In the genomic region with DNA sequence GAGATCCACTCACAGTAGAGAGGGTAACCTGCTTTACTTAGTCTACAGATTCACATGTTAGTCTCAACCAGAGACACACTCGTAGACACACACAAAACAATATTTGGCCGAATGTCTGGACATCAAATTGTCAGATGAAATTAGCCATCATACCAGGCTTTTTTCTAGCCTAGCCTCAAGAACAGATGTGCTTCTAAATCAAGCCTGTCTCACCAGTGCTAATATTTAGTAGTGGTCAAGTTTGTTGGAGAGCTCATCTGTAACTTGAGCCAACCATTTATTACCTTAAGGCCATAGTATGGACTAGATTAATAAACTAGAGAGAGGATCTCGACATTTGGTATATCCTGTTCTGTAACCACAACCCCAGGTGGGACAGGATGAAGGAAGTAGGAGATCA, we compare ENCODE assay signal across 1 cellular context.
TF ChIP-seq lines count a peak whose summit lies in the region.

No MANE protein-coding gene starts in this region.

TF ChIP-seq in IMR-90, 13 proteins besides CTCF, POLR2A, EP300 and RAD21:
- TF ChIP-seq FOS (IDR thresholded peaks at IDR 0.05; ENCODE audit: low read depth, low read length) (no peak), MXI1 (IDR thresholded peaks at IDR 0.05; ENCODE audit: borderline replicate concordance, low read depth, low read length) (no peak), SMC3 (IDR thresholded peaks at IDR 0.05; ENCODE audit: low read depth, low read length) (no peak), BHLHE40 (IDR thresholded peaks at IDR 0.05; ENCODE audit: low read depth, low read length) (no peak), CEBPB (IDR thresholded peaks at IDR 0.05; ENCODE audit: low read depth, low read length) (no peak), RCOR1 (IDR thresholded peaks at IDR 0.05; ENCODE audit: insufficient replicate concordance, low read length) (no peak), MAFK (IDR thresholded peaks at IDR 0.05; ENCODE audit: low read depth, low read length) (no peak), MAZ (IDR thresholded peaks at IDR 0.05; ENCODE audit: borderline replicate concordance, low read depth, low read length) (no peak)
- TF ChIP-seq, protein P1, sequence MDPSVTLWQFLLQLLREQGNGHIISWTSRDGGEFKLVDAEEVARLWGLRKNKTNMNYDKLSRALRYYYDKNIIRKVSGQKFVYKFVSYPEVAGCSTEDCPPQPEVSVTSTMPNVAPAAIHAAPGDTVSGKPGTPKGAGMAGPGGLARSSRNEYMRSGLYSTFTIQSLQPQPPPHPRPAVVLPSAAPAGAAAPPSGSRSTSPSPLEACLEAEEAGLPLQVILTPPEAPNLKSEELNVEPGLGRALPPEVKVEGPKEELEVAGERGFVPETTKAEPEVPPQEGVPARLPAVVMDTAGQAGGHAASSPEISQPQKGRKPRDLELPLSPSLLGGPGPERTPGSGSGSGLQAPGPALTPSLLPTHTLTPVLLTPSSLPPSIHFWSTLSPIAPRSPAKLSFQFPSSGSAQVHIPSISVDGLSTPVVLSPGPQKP (IDR thresholded peaks at IDR 0.05; ENCODE audit: borderline replicate concordance, low read depth, low read length) = no peak
